ENCODE assay signal across 1 cellular context in genomic region chr5:133292300-133292699, GRCh38.
TF ChIP-seq lines count a peak whose summit lies in the region.

No MANE protein-coding gene starts in this region.

TF ChIP-seq in H1, 55 proteins besides CTCF, POLR2A, EP300 and RAD21 (continued from another document):
- TF ChIP-seq, protein P1, sequence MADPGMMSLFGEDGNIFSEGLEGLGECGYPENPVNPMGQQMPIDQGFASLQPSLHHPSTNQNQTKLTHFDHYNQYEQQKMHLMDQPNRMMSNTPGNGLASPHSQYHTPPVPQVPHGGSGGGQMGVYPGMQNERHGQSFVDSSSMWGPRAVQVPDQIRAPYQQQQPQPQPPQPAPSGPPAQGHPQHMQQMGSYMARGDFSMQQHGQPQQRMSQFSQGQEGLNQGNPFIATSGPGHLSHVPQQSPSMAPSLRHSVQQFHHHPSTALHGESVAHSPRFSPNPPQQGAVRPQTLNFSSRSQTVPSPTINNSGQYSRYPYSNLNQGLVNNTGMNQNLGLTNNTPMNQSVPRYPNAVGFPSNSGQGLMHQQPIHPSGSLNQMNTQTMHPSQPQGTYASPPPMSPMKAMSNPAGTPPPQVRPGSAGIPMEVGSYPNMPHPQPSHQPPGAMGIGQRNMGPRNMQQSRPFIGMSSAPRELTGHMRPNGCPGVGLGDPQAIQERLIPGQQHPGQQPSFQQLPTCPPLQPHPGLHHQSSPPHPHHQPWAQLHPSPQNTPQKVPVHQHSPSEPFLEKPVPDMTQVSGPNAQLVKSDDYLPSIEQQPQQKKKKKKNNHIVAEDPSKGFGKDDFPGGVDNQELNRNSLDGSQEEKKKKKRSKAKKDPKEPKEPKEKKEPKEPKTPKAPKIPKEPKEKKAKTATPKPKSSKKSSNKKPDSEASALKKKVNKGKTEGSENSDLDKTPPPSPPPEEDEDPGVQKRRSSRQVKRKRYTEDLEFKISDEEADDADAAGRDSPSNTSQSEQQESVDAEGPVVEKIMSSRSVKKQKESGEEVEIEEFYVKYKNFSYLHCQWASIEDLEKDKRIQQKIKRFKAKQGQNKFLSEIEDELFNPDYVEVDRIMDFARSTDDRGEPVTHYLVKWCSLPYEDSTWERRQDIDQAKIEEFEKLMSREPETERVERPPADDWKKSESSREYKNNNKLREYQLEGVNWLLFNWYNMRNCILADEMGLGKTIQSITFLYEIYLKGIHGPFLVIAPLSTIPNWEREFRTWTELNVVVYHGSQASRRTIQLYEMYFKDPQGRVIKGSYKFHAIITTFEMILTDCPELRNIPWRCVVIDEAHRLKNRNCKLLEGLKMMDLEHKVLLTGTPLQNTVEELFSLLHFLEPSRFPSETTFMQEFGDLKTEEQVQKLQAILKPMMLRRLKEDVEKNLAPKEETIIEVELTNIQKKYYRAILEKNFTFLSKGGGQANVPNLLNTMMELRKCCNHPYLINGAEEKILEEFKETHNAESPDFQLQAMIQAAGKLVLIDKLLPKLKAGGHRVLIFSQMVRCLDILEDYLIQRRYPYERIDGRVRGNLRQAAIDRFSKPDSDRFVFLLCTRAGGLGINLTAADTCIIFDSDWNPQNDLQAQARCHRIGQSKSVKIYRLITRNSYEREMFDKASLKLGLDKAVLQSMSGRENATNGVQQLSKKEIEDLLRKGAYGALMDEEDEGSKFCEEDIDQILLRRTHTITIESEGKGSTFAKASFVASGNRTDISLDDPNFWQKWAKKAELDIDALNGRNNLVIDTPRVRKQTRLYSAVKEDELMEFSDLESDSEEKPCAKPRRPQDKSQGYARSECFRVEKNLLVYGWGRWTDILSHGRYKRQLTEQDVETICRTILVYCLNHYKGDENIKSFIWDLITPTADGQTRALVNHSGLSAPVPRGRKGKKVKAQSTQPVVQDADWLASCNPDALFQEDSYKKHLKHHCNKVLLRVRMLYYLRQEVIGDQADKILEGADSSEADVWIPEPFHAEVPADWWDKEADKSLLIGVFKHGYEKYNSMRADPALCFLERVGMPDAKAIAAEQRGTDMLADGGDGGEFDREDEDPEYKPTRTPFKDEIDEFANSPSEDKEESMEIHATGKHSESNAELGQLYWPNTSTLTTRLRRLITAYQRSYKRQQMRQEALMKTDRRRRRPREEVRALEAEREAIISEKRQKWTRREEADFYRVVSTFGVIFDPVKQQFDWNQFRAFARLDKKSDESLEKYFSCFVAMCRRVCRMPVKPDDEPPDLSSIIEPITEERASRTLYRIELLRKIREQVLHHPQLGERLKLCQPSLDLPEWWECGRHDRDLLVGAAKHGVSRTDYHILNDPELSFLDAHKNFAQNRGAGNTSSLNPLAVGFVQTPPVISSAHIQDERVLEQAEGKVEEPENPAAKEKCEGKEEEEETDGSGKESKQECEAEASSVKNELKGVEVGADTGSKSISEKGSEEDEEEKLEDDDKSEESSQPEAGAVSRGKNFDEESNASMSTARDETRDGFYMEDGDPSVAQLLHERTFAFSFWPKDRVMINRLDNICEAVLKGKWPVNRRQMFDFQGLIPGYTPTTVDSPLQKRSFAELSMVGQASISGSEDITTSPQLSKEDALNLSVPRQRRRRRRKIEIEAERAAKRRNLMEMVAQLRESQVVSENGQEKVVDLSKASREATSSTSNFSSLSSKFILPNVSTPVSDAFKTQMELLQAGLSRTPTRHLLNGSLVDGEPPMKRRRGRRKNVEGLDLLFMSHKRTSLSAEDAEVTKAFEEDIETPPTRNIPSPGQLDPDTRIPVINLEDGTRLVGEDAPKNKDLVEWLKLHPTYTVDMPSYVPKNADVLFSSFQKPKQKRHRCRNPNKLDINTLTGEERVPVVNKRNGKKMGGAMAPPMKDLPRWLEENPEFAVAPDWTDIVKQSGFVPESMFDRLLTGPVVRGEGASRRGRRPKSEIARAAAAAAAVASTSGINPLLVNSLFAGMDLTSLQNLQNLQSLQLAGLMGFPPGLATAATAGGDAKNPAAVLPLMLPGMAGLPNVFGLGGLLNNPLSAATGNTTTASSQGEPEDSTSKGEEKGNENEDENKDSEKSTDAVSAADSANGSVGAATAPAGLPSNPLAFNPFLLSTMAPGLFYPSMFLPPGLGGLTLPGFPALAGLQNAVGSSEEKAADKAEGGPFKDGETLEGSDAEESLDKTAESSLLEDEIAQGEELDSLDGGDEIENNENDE (IDR thresholded peaks at IDR 0.05; ENCODE audit: insufficient replicate concordance, low read length) = no peak
- no peak for TF ChIP-seq SP1 (IDR thresholded peaks at IDR 0.05; ENCODE audit: low read depth, low read length)
- no peak for TF ChIP-seq TAF1 (IDR thresholded peaks at IDR 0.05; ENCODE audit: low read depth, low read length)
- TF ChIP-seq GABPA (IDR thresholded peaks at IDR 0.05; ENCODE audit: borderline replicate concordance, insufficient read depth, low read length) = no peak
- no peak for TF ChIP-seq SUZ12 (IDR thresholded peaks at IDR 0.05; ENCODE audit: low read length)
- no peak for TF ChIP-seq MAX (IDR thresholded peaks at IDR 0.05)
- no peak for TF ChIP-seq YY1 (IDR thresholded peaks at IDR 0.05; ENCODE audit: low read depth, low read length)
- no peak for TF ChIP-seq SRF (IDR thresholded peaks at IDR 0.05; ENCODE audit: low read depth, low read length)
- TF ChIP-seq ASH2L (IDR thresholded peaks at IDR 0.05; ENCODE audit: low read length) = no peak
- TF ChIP-seq, protein P2, sequence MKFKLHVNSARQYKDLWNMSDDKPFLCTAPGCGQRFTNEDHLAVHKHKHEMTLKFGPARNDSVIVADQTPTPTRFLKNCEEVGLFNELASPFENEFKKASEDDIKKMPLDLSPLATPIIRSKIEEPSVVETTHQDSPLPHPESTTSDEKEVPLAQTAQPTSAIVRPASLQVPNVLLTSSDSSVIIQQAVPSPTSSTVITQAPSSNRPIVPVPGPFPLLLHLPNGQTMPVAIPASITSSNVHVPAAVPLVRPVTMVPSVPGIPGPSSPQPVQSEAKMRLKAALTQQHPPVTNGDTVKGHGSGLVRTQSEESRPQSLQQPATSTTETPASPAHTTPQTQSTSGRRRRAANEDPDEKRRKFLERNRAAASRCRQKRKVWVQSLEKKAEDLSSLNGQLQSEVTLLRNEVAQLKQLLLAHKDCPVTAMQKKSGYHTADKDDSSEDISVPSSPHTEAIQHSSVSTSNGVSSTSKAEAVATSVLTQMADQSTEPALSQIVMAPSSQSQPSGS (IDR thresholded peaks at IDR 0.05; ENCODE audit: low read length) = no peak
- no peak for TF ChIP-seq EZH2 (IDR thresholded peaks at IDR 0.05; ENCODE audit: low read depth, low read length, severe bottlenecking)
- TF ChIP-seq CEBPB (IDR thresholded peaks at IDR 0.05; ENCODE audit: low read depth, low read length) = no peak
- TF ChIP-seq CBX8 (IDR thresholded peaks at IDR 0.05; ENCODE audit: borderline replicate concordance, low read depth, low read length) = no peak
- no peak for TF ChIP-seq NANOG (IDR thresholded peaks at IDR 0.05; ENCODE audit: insufficient read depth, low read depth, low read length, poor library complexity, severe bottlenecking)
- no peak for TF ChIP-seq USF2 (IDR thresholded peaks at IDR 0.05; ENCODE audit: low read length)
- TF ChIP-seq EGR1 (IDR thresholded peaks at IDR 0.05; ENCODE audit: borderline replicate concordance, low read depth, low read length) = no peak
- TF ChIP-seq HDAC2 (IDR thresholded peaks at IDR 0.05; ENCODE audit: borderline replicate concordance in 1 of 2, low read depth in 2 of 2, low read length in 2 of 2) = no peak
- TF ChIP-seq RBBP5 (IDR thresholded peaks at IDR 0.05; ENCODE audit: borderline replicate concordance, low read depth, low read length) = no peak
